ENCODE assay signal across 1 cellular context in genomic region chr5:80061005-80061404, GRCh38.
TF ChIP-seq lines count a peak whose summit lies in the region.

No MANE protein-coding gene starts in this region.

TF ChIP-seq in HepG2, 621 proteins besides CTCF, POLR2A, EP300 and RAD21:
- no peak for TF ChIP-seq HES4 (CRISPR knock-in tag; IDR thresholded peaks at IDR 0.05; ENCODE audit: borderline replicate concordance)
- TF ChIP-seq MED8 (CRISPR knock-in tag; IDR thresholded peaks at IDR 0.05; ENCODE audit: insufficient replicate concordance): no peak
- TF ChIP-seq HNRNPLL (IDR thresholded peaks at IDR 0.05; ENCODE audit: low read depth, low read length, poor library complexity, severe bottlenecking): no peak
- TF ChIP-seq ZSCAN12 (CRISPR knock-in tag; IDR thresholded peaks at IDR 0.05): no peak
- TF ChIP-seq NPAS2 (CRISPR knock-in tag; IDR thresholded peaks at IDR 0.05; ENCODE audit: borderline replicate concordance): no peak
- TF ChIP-seq MXD4 (CRISPR knock-in tag; IDR thresholded peaks at IDR 0.05): no peak
- no peak for TF ChIP-seq ZNF407 (CRISPR knock-in tag; IDR thresholded peaks at IDR 0.05; ENCODE audit: not compliant biosample characterization)
- no peak for TF ChIP-seq FOXA1 (IDR thresholded peaks at IDR 0.05)
- TF ChIP-seq FOXA1 (CRISPR knock-in tag; IDR thresholded peaks at IDR 0.05): no peak
- no peak for TF ChIP-seq NR0B2 (CRISPR knock-in tag; IDR thresholded peaks at IDR 0.05)
- no peak for TF ChIP-seq ZBTB46 (CRISPR knock-in tag; IDR thresholded peaks at IDR 0.05; ENCODE audit: borderline replicate concordance)
- TF ChIP-seq ZNF530 (CRISPR knock-in tag; IDR thresholded peaks at IDR 0.05; ENCODE audit: low read depth): no peak
- TF ChIP-seq KLF16 (CRISPR knock-in tag; IDR thresholded peaks at IDR 0.05): no peak
- no peak for TF ChIP-seq MYC (CRISPR knock-in tag; IDR thresholded peaks at IDR 0.05; ENCODE audit: borderline replicate concordance)
- no peak for TF ChIP-seq ZNF446 (CRISPR knock-in tag; IDR thresholded peaks at IDR 0.05)
TF ChIP-seq in HepG2: peak in this region for 0.
